In genomic region chr20:62537649-62538292, GRCh38 we compare ENCODE assay signal across 13 cellular contexts.
"Had no signal": no experiment of that assay in that cellular context is flagged by ENCODE, and none has a peak within 500 bp of the region (broad histone marks: within the 10 kb centered on the region; RNA-seq: fewer than 3 reads in every experiment).

No MANE protein-coding gene starts in this region.

- DNase-seq: activated CD4-positive, alpha-beta T cell treated with anti-CD3 and anti-CD28 coated beads for 48 hours; activated CD8-positive, alpha-beta memory T cell treated with anti-CD3 and anti-CD28 coated beads, Interleukin-2, amount 50 U/mL, for 48 hours; activated CD8-positive, alpha-beta T cell treated with anti-CD3 and anti-CD28 coated beads, Interleukin-2, amount 10 ng/mL, durations not matched to agents 7 days and 5 days; activated naive CD4-positive, alpha-beta T cell; foreskin melanocyte; kidney glomerular epithelial cell; small intestine; stomach; T-helper 9 cell had no signal

- H3K4me3 Mint-ChIP-seq: activated CD8-positive, alpha-beta T cell treated with anti-CD3 and anti-CD28 coated beads, Interleukin-2, amount 10 ng/mL, durations not matched to agents 7 days and 5 days; activated T-helper 1 cell treated with anti-CD3 and anti-CD28 coated beads, Interleukin-12 subunit alpha, Interleukin-12 subunit beta, Interleukin-2, Interleukin-4 antibody, amounts not matched to agents 30 ng/mL and 10 ng/mL and 1 ng/mL, durations not matched to agents 14 hours and 24 hours and 36 hours; nephron had no signal

- H3K9me3 Mint-ChIP-seq: activated T-helper 1 cell treated with anti-CD3 and anti-CD28 coated beads, Interleukin-12 subunit alpha, Interleukin-12 subunit beta, Interleukin-2, Interleukin-4 antibody, amounts not matched to agents 30 ng/mL and 10 ng/mL and 1 ng/mL, durations not matched to agents 14 hours and 24 hours and 36 hours; nephron had no signal

- H3K4me3 ChIP-seq: lung, stomach had no signal

- H3K9me3 ChIP-seq: stomach had no signal

- H3K27ac Mint-ChIP-seq: activated CD8-positive, alpha-beta T cell treated with anti-CD3 and anti-CD28 coated beads, Interleukin-2, amount 10 ng/mL, durations not matched to agents 7 days and 5 days; activated T-helper 1 cell treated with anti-CD3 and anti-CD28 coated beads, Interleukin-12 subunit alpha, Interleukin-12 subunit beta, Interleukin-2, Interleukin-4 antibody, amounts not matched to agents 30 ng/mL and 10 ng/mL and 1 ng/mL, durations not matched to agents 14 hours and 24 hours and 36 hours; nephron had no signal

- H3K36me3 ChIP-seq: stomach had no signal

- H3K27ac ChIP-seq: stomach, VCaP had no signal

- ATAC-seq: activated CD8-positive, alpha-beta T cell treated with anti-CD3 and anti-CD28 coated beads, Interleukin-2, amount 10 ng/mL, durations not matched to agents 7 days and 5 days had no signal
